22 cellular contexts compared by ENCODE assay signal in the genomic region with DNA sequence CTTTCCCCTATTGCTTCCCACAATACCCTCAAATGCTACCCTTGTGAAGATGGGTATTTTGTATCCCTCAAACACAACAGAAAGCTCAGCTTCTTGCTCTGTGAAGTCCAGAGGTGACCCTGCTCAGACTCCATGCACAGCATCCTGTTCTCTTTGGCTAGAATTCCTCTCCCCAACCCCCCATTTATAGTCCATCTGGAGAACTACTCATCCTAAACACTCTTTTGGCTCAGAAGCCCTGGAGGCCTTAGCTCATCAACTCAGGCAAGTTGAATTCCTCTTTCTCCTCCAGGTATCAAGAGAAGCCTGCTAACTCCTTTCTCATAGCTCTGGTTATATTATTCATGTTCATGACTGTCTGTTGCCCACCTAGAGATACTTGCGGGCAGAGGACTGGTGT. TPM values are rescaled to one million over a fixed set of nuclear protein-coding genes. Genes with fewer than 3 reads are reported as not detected.
"Had no signal": no experiment of that assay in that cellular context is flagged by ENCODE, and none has a peak within 500 bp of the region (broad histone marks: within the 10 kb centered on the region; RNA-seq: fewer than 3 reads in every experiment).

No MANE protein-coding gene starts in this region.

- H3K27ac ChIP-seq: brain microvascular endothelial cell, coronary artery, heart left ventricle had no signal

- H3K27me3 ChIP-seq: brain microvascular endothelial cell, dorsolateral prefrontal cortex, heart left ventricle had no signal

- H3K9me3 ChIP-seq: heart left ventricle had no signal

- H3K4me3 ChIP-seq: coronary artery, dorsolateral prefrontal cortex, heart left ventricle had no signal

- FAIRE-seq: astrocyte, frontal cortex had no signal

- ATAC-seq: activated T-cell treated with anti-CD3 and anti-CD28 coated beads, Interleukin-2, amount 50 U/mL, for 4 hours; activated T-helper 17 cell treated with anti-CD3 and anti-CD28 coated beads, Interleukin-2, amount 50 U/mL, for 72 hours had no signal

- H3K36me3 ChIP-seq: brain microvascular endothelial cell, heart left ventricle had no signal

- DNase-seq: activated CD4-positive, alpha-beta memory T cell treated with anti-CD3 and anti-CD28 coated beads, Interleukin-2, amount 10 ng/mL, durations not matched to agents 7 days and 5 days; activated CD4-positive, alpha-beta T cell treated with anti-CD3 and anti-CD28 coated beads for 1 hour; activated CD4-positive, alpha-beta T cell treated with anti-CD3 and anti-CD28 coated beads for 4 hours; activated CD4-positive, alpha-beta T cell treated with anti-CD3 and anti-CD28 coated beads, Interleukin-2, amount 10 ng/mL, durations not matched to agents 7 days and 5 days; activated CD4-positive, alpha-beta T cell treated with anti-CD3 and anti-CD28 coated beads, Interleukin-2, amount 50 U/mL, for 4 hours; activated CD8-positive, alpha-beta memory T cell treated with anti-CD3 and anti-CD28 coated beads for 24 hours; activated effector memory CD4-positive, alpha-beta T cell treated with Interleukin-2 at 50 U/mL for 16 hours; activated gamma-delta T cell treated with Interleukin-2 at 50 U/mL for 16 hours; activated naive CD4-positive, alpha-beta T cell treated with anti-CD3 and anti-CD28 coated beads, Interleukin-2, amount 50 U/mL, for 16 hours; activated naive CD4-positive, alpha-beta T cell treated with Interleukin-2 at 50 U/mL for 16 hours; activated T-cell treated with anti-CD3 and anti-CD28 coated beads, Interleukin-2, amount 50 U/mL, for 4 hours; amniotic stem cell; dorsolateral prefrontal cortex; effector memory CD4-positive, alpha-beta T cell; heart left ventricle; T-helper 2 cell had no signal

RNA-seq across cellular contexts. Expression of gene GASK1A, which starts 18.3 kb away (rescaled TPM):
- total RNA-seq: activated CD4-positive, alpha-beta memory T cell treated with anti-CD3 and anti-CD28 coated beads, Interleukin-2, amount 10 ng/mL, durations not matched to agents 7 days and 5 days; activated CD4-positive, alpha-beta T cell treated with anti-CD3 and anti-CD28 coated beads, Interleukin-2, amount 10 ng/mL, durations not matched to agents 7 days and 5 days; activated T-cell treated with anti-CD3 and anti-CD28 coated beads, Interleukin-2, amount 50 U/mL, for 4 hours; activated T-helper 17 cell treated with anti-CD3 and anti-CD28 coated beads, Interleukin-2, amount 50 U/mL, for 72 hours; T-helper 1 cell treated with Interleukin-12 subunit alpha and Interleukin-12 subunit beta and Interleukin-4 antibody, amounts not matched to agents 30 ng/mL and 1 ng/mL, for 36 hours had no signal
